In genomic region chr17:40555296-40556190, GRCh38 we compare ENCODE assay signal across 10 cellular contexts. TPM values are rescaled to one million over a fixed set of nuclear protein-coding genes. Genes with fewer than 3 reads are reported as not detected.
A peak's percentile ranks its signal among the peaks of the same experiment; 100 is the strongest.
DNase-seq lines count a peak whose midpoint lies in the region; ATAC-seq lines count a peak whose summit lies in the region.
"Had no signal": no experiment of that assay in that cellular context is flagged by ENCODE, and none has a peak within 500 bp of the region (broad histone marks: within the 10 kb centered on the region; RNA-seq: fewer than 3 reads in every experiment).

No MANE protein-coding gene starts in this region.

- ATAC-seq in memory B cell (ENCODE audit: low read depth) (no peak), GM18519 (IDR thresholded peaks at IDR 0.05; ENCODE audit: low FRiP score, unreplicated experiment) (no peak)

- H3K4me3 Mint-ChIP-seq in activated naive CD4-positive, alpha-beta T cell treated with anti-CD3 and anti-CD28 coated beads, Interleukin-2, amount 50 U/mL, for 24 hours: peak overlapping the region; percentile 55
- no peak overlapping the region for H3K4me3 Mint-ChIP-seq in memory B cell

- H3K27me3 Mint-ChIP-seq in activated naive CD4-positive, alpha-beta T cell treated with anti-CD3 and anti-CD28 coated beads, Interleukin-2, amount 50 U/mL, for 24 hours: no peaks in the 10 kb centered on the region
- H3K27me3 Mint-ChIP-seq in memory B cell: no peaks in the 10 kb centered on the region

- no peak overlapping the region for H3K27ac Mint-ChIP-seq in activated naive CD4-positive, alpha-beta T cell treated with anti-CD3 and anti-CD28 coated beads, Interleukin-2, amount 50 U/mL, for 24 hours
- H3K27ac Mint-ChIP-seq in memory B cell: peak overlapping the region; percentile 70

- no peaks in the 10 kb centered on the region for H3K9me3 Mint-ChIP-seq in activated naive CD4-positive, alpha-beta T cell treated with anti-CD3 and anti-CD28 coated beads, Interleukin-2, amount 50 U/mL, for 24 hours
- H3K9me3 Mint-ChIP-seq in memory B cell: no peaks in the 10 kb centered on the region

- no peak for DNase-seq in activated naive CD4-positive, alpha-beta T cell treated with anti-CD3 and anti-CD28 coated beads, Interleukin-2, amount 50 U/mL, for 16 hours
- peak; percentile 61 for DNase-seq in activated CD8-positive, alpha-beta memory T cell treated with anti-CD3 and anti-CD28 coated beads, Interleukin-2, amount 50 U/mL, for 48 hours
- peak in 1 of 2 donors; percentile 11 for DNase-seq in memory B cell (ENCODE audit: low spot score in 2 of 2)
- peak; percentile 40 for DNase-seq in ureter (ENCODE audit: low spot score)
- no peak for DNase-seq in amniotic stem cell (lab: John Stamatoyannopoulos, UW)
- no peak for DNase-seq in SIG-M5 (lab: John Stamatoyannopoulos, UW)
- DNase-seq: NCI-H524 treated with DMSO at 0.1 percent for 48 hours had no signal

- H3K36me3 Mint-ChIP-seq in activated naive CD4-positive, alpha-beta T cell treated with anti-CD3 and anti-CD28 coated beads, Interleukin-2, amount 50 U/mL, for 24 hours: peaks cover 34% of the 10 kb centered on the region
- H3K36me3 Mint-ChIP-seq in memory B cell: peaks cover 21% of the 10 kb centered on the region

- peaks cover 94% of the 10 kb centered on the region for H3K4me1 Mint-ChIP-seq in activated naive CD4-positive, alpha-beta T cell treated with anti-CD3 and anti-CD28 coated beads, Interleukin-2, amount 50 U/mL, for 24 hours
- H3K4me1 Mint-ChIP-seq in memory B cell: peaks cover 52% of the 10 kb centered on the region

RNA-seq across cellular contexts. Expression of gene CCR7, which starts 9.7 kb away (rescaled TPM):
- total RNA-seq in ureter: 0.57 TPM

RNA-seq across cellular contexts. Expression of gene TNS4, which starts 54.1 kb away (rescaled TPM):
- 53.1 TPM for total RNA-seq in ureter
- total RNA-seq: subcutaneous adipose tissue had no signal

Comparison
In these comparisons a context has a peak if more than half of its experiments do, and no peak if none do; other contexts are left out.
1. DNase-seq: peak in activated CD8-positive, alpha-beta memory T cell treated with anti-CD3 and anti-CD28 coated beads, Interleukin-2, amount 50 U/mL, for 48 hours (single experiment) and ureter (single experiment); none in activated naive CD4-positive, alpha-beta T cell treated with anti-CD3 and anti-CD28 coated beads, Interleukin-2, amount 50 U/mL, for 16 hours (single experiment), amniotic stem cell (single experiment) and SIG-M5 (single experiment).